23 cellular contexts compared by ENCODE assay signal in the genomic region with DNA sequence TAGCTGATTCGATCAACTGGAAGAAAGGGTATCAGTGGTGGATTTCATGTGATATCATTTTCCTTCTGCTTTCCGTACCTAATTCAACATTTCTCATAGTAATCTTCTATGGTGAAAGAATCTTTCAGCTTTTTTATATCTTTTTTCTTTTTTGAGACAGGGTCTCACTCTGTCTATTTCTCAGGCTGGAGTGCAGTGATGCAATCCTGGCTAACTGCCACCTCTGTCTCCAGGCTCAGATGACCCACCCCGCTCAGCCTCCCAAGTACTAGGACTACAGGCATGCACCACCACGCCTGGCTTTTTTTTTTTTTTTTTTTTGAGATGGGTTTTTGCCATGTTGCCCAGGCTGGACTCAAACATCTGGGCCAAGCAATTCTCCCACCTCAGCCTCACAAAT. TPM values are rescaled to one million over a fixed set of nuclear protein-coding genes. Genes with fewer than 3 reads are reported as not detected.
DNase-seq lines count a peak whose midpoint lies in the region; TF ChIP-seq lines count a peak whose summit lies in the region.
"Had no signal": no experiment of that assay in that cellular context is flagged by ENCODE, and none has a peak within 500 bp of the region (broad histone marks: within the 10 kb centered on the region; RNA-seq: fewer than 3 reads in every experiment).

No MANE protein-coding gene starts in this region.

- CTCF ChIA-PET in HEK293T (lab: Yijun Ruan, JAX), result interaction anchor here (1.4 kb wide), 1 partner anchor 23 kb away, joined by 3 read pairs; no protein-coding TSS in a partner anchor

- POLR2A ChIA-PET in HEK293T (lab: Yijun Ruan, JAX), result no interaction called here

- TF ChIP-seq CTCF in nephron progenitor cell (IDR thresholded peaks at IDR 0.05), result no peak

- H3K4me3 Mint-ChIP-seq in nephron progenitor cell, result peak overlapping the region; percentile 35
- H3K4me3 Mint-ChIP-seq: activated CD8-positive, alpha-beta memory T cell treated with anti-CD3 and anti-CD28 coated beads, Interleukin-2, amount 10 ng/mL, durations not matched to agents 7 days and 5 days; activated naive CD8-positive, alpha-beta T cell treated with anti-CD3 and anti-CD28 coated beads, Interleukin-2, amount 10 ng/mL, durations not matched to agents 7 days and 5 days; central memory CD8-positive, alpha-beta T cell had no signal

- peak; percentile 32 for DNase-seq in NCI-H2227 (lab: John Stamatoyannopoulos, UW; ENCODE audit: unreplicated experiment)
- DNase-seq in NCI-H2227 treated with DMSO at 0.1 percent for 48 hours (lab: John Stamatoyannopoulos, UW), result no peak
- DNase-seq in HEK293T (ENCODE audit: extremely low spot score), result no peak
- DNase-seq in RPMI7951 (ENCODE audit: low read depth), result peak; percentile 25
- no peak for DNase-seq in nephron progenitor cell
- DNase-seq in stimulated activated CD4-positive, alpha-beta T cell treated with anti-CD3 and anti-CD28 coated beads, Interleukin-2, amount 100 ng/mL, for 24 hours, result no peak
- no peak for DNase-seq in NCI-H2107 (lab: John Stamatoyannopoulos, UW)
- DNase-seq: activated CD4-positive, alpha-beta T cell treated with anti-CD3 and anti-CD28 coated beads for 48 hours; activated CD8-positive, alpha-beta memory T cell treated with anti-CD3 and anti-CD28 coated beads, Interleukin-2, amount 10 ng/mL, durations not matched to agents 7 days and 5 days; activated naive CD8-positive, alpha-beta T cell treated with anti-CD3 and anti-CD28 coated beads, Interleukin-2, amount 10 ng/mL, durations not matched to agents 7 days and 5 days; C1 segment of cervical spinal cord; Calu3; dermis blood vessel endothelial cell; glutamatergic neuron; HCEC 1CT; kidney; NCI-H1105; Peyer's patch; right cardiac atrium; stimulated activated CD4-positive, alpha-beta T cell treated with anti-CD3 and anti-CD28 coated beads, Interleukin-4, amount 100 ng/mL, for 24 hours; stimulated activated naive CD4-positive, alpha-beta T cell had no signal

- peaks cover 38% of the 10 kb centered on the region for H3K4me1 Mint-ChIP-seq in nephron progenitor cell
- H3K4me1 Mint-ChIP-seq: activated CD8-positive, alpha-beta memory T cell treated with anti-CD3 and anti-CD28 coated beads, Interleukin-2, amount 10 ng/mL, durations not matched to agents 7 days and 5 days; activated naive CD8-positive, alpha-beta T cell treated with anti-CD3 and anti-CD28 coated beads, Interleukin-2, amount 10 ng/mL, durations not matched to agents 7 days and 5 days; central memory CD8-positive, alpha-beta T cell had no signal

- no peaks in the 10 kb centered on the region for H3K27me3 Mint-ChIP-seq in nephron progenitor cell (ENCODE audit: low read depth, poor library complexity)

- no peaks in the 10 kb centered on the region for H3K36me3 Mint-ChIP-seq in nephron progenitor cell (ENCODE audit: low read depth)
- H3K36me3 Mint-ChIP-seq: activated CD8-positive, alpha-beta memory T cell treated with anti-CD3 and anti-CD28 coated beads, Interleukin-2, amount 10 ng/mL, durations not matched to agents 7 days and 5 days; activated naive CD8-positive, alpha-beta T cell treated with anti-CD3 and anti-CD28 coated beads, Interleukin-2, amount 10 ng/mL, durations not matched to agents 7 days and 5 days had no signal

- no peak overlapping the region for H3K27ac Mint-ChIP-seq in nephron progenitor cell
- H3K27ac Mint-ChIP-seq: activated CD8-positive, alpha-beta memory T cell treated with anti-CD3 and anti-CD28 coated beads, Interleukin-2, amount 10 ng/mL, durations not matched to agents 7 days and 5 days; activated naive CD8-positive, alpha-beta T cell treated with anti-CD3 and anti-CD28 coated beads, Interleukin-2, amount 10 ng/mL, durations not matched to agents 7 days and 5 days; activated T-helper 1 cell treated with anti-CD3 and anti-CD28 coated beads, Interleukin-12 subunit alpha, Interleukin-12 subunit beta, Interleukin-2, Interleukin-4 antibody, amounts not matched to agents 30 ng/mL and 10 ng/mL and 1 ng/mL, durations not matched to agents 14 hours and 24 hours and 36 hours had no signal

- H3K9me3 Mint-ChIP-seq in nephron progenitor cell, result peaks cover 16% of the 10 kb centered on the region
- H3K9me3 Mint-ChIP-seq: activated naive CD8-positive, alpha-beta T cell treated with anti-CD3 and anti-CD28 coated beads, Interleukin-2, amount 10 ng/mL, durations not matched to agents 7 days and 5 days; activated T-helper 1 cell treated with anti-CD3 and anti-CD28 coated beads, Interleukin-12 subunit alpha, Interleukin-12 subunit beta, Interleukin-2, Interleukin-4 antibody, amounts not matched to agents 30 ng/mL and 10 ng/mL and 1 ng/mL, durations not matched to agents 14 hours and 24 hours and 36 hours; central memory CD8-positive, alpha-beta T cell had no signal

TF ChIP-seq in HEK293T, 16 proteins besides CTCF, POLR2A, EP300 and RAD21:
- TF ChIP-seq TARDBP (IDR thresholded peaks at IDR 0.05) (no peak), ELF4 (IDR thresholded peaks at IDR 0.05) (no peak), BHLHE40 (IDR thresholded peaks at IDR 0.05; ENCODE audit: borderline replicate concordance) (no peak), ZNF384 (IDR thresholded peaks at IDR 0.05) (peak; percentile 84)

RNA-seq across cellular contexts. Expression of gene CHORDC1, which starts 18.6 kb away (rescaled TPM):
- 38.9 and 44.2 TPM in 2 replicates for total RNA-seq in RPMI7951 (2014; rRNA removed; shearing (Covaris generic))

Comparison
In these comparisons a context has a peak if more than half of its experiments do, and no peak if none do; other contexts are left out.
1. DNase-seq: peak in NCI-H2227 (single experiment) and RPMI7951 (single experiment); none in NCI-H2227 treated with DMSO at 0.1 percent for 48 hours (single experiment), HEK293T (single experiment), nephron progenitor cell (single experiment), stimulated activated CD4-positive, alpha-beta T cell treated with anti-CD3 and anti-CD28 coated beads, Interleukin-2, amount 100 ng/mL, for 24 hours (0 of 2) and NCI-H2107 (single experiment).